In the genomic region with DNA sequence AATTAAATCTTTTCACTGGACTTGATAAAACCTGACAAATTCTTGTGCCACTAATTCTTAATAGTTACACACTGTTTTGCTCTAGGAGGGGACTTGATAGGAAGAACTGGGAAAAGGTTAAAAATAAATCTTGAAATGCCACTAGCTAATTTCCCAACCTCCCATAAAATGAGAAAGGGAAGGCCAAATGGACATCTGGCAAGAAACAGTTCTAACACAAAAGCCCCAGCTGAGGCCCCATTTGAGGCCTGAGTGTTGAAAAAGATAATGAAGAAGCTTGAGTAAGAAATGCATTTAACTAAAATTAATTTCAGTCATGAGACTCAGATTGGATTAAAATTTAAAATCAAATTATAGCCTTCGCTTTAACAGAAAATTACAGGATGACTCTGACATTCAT, we compare ENCODE assay signal across 20 cellular contexts. TPM values are rescaled to one million over a fixed set of nuclear protein-coding genes. Genes with fewer than 3 reads are reported as not detected.
"Had no signal": no experiment of that assay in that cellular context is flagged by ENCODE, and none has a peak within 500 bp of the region (broad histone marks: within the 10 kb centered on the region; RNA-seq: fewer than 3 reads in every experiment).

No MANE protein-coding gene starts in this region.

- H3K27me3 ChIP-seq: dorsolateral prefrontal cortex, gastroesophageal sphincter, neutrophil, stomach had no signal

- H3K9me3 ChIP-seq: gastroesophageal sphincter, neutrophil, stomach had no signal

- H3K27me3 Mint-ChIP-seq: naive thymus-derived CD4-positive, alpha-beta T cell; type B pancreatic cell had no signal

- DNase-seq: cortex of kidney; dorsolateral prefrontal cortex; effector CD8-positive, alpha-beta T cell; immature natural killer cell; kidney; left cardiac atrium; left ventricle myocardium superior; mesenchymal stem cell; naive thymus-derived CD4-positive, alpha-beta T cell; nephron progenitor cell; posterior cingulate gyrus; stimulated activated CD4-positive, alpha-beta T cell treated with anti-CD3 and anti-CD28 coated beads, Interleukin-12 subunit alpha, Interleukin-12 subunit beta, amount 100 ng/mL, for 4 hours; stimulated activated naive CD4-positive, alpha-beta T cell; stomach had no signal

- H3K27ac ChIP-seq: dorsolateral prefrontal cortex, gastroesophageal sphincter, neutrophil, skin epidermis, stomach had no signal

- H3K27ac Mint-ChIP-seq: nephron progenitor cell, type B pancreatic cell had no signal

- H3K9me3 Mint-ChIP-seq: immature natural killer cell; naive thymus-derived CD4-positive, alpha-beta T cell; type B pancreatic cell had no signal

- H3K4me1 Mint-ChIP-seq: immature natural killer cell; naive thymus-derived CD4-positive, alpha-beta T cell had no signal

- H3K4me3 ChIP-seq: dorsolateral prefrontal cortex, gastroesophageal sphincter, lung, skin epidermis, stomach had no signal

- H3K4me3 Mint-ChIP-seq: immature natural killer cell; naive thymus-derived CD4-positive, alpha-beta T cell; nephron progenitor cell; type B pancreatic cell had no signal

- ATAC-seq: gastroesophageal sphincter; left ventricle myocardium superior; naive thymus-derived CD4-positive, alpha-beta T cell; sciatic nerve had no signal

- H3K4me1 ChIP-seq: gastroesophageal sphincter, stomach had no signal

RNA-seq across cellular contexts. Expression of a gene that starts 11.2 kb away (rescaled TPM):
- polyA plus RNA-seq: immature natural killer cell; naive thymus-derived CD4-positive, alpha-beta T cell had no signal
